Comparison of ENCODE assay signal across 1 cellular context in genomic region chr2:231942180-231942579, GRCh38.
TF ChIP-seq lines count a peak whose summit lies in the region.

No MANE protein-coding gene starts in this region.

TF ChIP-seq in GM23338, 12 proteins besides CTCF, POLR2A, EP300 and RAD21 (continued from another document):
- TF ChIP-seq ZNF114 (CRISPR knock-in tag; IDR thresholded peaks at IDR 0.05), result no peak
